ENCODE assay signal across 16 cellular contexts in the genomic region with DNA sequence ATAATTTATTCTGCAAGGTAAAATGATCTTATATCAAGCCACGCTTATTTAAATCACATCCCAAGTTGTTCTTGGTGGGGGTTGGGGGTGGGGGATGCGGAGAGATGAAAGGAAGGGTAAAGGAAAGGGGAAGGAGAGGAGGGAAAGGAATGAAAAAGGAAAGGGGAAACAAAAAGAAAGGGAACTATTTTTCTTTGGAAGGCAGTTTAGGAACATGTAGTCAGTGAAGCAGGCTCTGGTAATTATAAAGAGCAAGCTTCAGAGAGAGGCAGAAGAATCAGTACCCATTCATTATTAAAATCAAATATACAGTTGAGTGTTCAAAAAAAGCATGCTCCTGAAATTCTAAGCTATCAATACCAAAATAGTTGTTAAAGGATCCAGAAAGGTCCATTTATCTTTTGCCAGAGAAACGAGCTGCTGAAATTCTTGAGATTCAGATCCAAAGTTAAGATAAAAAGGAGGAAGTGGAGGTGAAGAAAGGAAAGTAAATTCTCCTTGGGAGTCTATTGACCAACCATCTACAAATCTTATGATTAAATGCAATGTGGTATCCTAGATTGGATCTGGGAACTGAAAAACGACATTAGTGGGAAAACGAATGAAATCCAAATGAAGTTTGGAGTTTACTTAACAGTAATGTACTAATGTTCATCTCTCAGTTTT.
A peak's percentile ranks its signal among the peaks of the same experiment; 100 is the strongest.
DNase-seq lines count a peak whose midpoint lies in the region; ATAC-seq and TF ChIP-seq lines count a peak whose summit lies in the region.
"Had no signal": no experiment of that assay in that cellular context is flagged by ENCODE, and none has a peak within 500 bp of the region (broad histone marks: within the 10 kb centered on the region; RNA-seq: fewer than 3 reads in every experiment).

No MANE protein-coding gene starts in this region.

- peak overlapping the region in 1 of 2 donors; percentile 14 for H3K27ac ChIP-seq in breast epithelium
- peak overlapping the region; percentile 68 for H3K27ac ChIP-seq in Panc1 (ENCODE audit: low read length)
- H3K27ac ChIP-seq: vagina, VCaP had no signal

- H3K4me3 ChIP-seq in breast epithelium: no peak overlapping the region
- H3K4me3 ChIP-seq in Panc1 (ENCODE audit: low read depth in 2 of 2, low read length in 2 of 2): no peak overlapping the region
- H3K4me3 ChIP-seq: Peyer's patch, vagina had no signal

- POLR2A ChIA-PET in MCF 10A (lab: Yijun Ruan, JAX) (interaction anchor here (0.6 to 1.3 kb wide), 4 partner anchors 10 to 41 kb away, joined by 3 to 4 read pairs (median 4); no protein-coding TSS in a partner anchor), Panc1 (lab: Charles Lee) (interaction anchor here (0.6 to 0.7 kb wide), 2 partner anchors 81 to 140 kb away, joined by 3 to 5 read pairs; no protein-coding TSS in a partner anchor)

- H3K27ac Mint-ChIP-seq in MCF 10A (ENCODE audit: low read depth, unreplicated experiment): peak overlapping the region; percentile 37
- H3K27ac Mint-ChIP-seq in endothelial cell (ENCODE audit: unreplicated experiment): peak overlapping the region; percentile 92
- H3K27ac Mint-ChIP-seq in type B pancreatic cell: peak overlapping the region; percentile 79
- no peak overlapping the region for H3K27ac Mint-ChIP-seq in stimulated activated naive CD8-positive, alpha-beta T cell treated with anti-CD3 and anti-CD28 coated beads, Interleukin-15, amount 100 ng/mL, for 72 hours

- H3K4me3 Mint-ChIP-seq in MCF 10A (ENCODE audit: unreplicated experiment) (no peak overlapping the region), endothelial cell (ENCODE audit: unreplicated experiment) (peak overlapping the region; percentile 28), type B pancreatic cell (peak overlapping the region; percentile 20)
- no peak overlapping the region for H3K4me3 Mint-ChIP-seq in stimulated activated naive CD8-positive, alpha-beta T cell treated with anti-CD3 and anti-CD28 coated beads, Interleukin-15, amount 100 ng/mL, for 72 hours

- H3K36me3 Mint-ChIP-seq in MCF 10A (ENCODE audit: insufficient read depth, unreplicated experiment): peaks cover 19% of the 10 kb centered on the region
- H3K36me3 Mint-ChIP-seq in endothelial cell (ENCODE audit: low read depth, unreplicated experiment): peaks cover 12% of the 10 kb centered on the region
- peaks cover 12% of the 10 kb centered on the region for H3K36me3 Mint-ChIP-seq in type B pancreatic cell

- H3K27me3 Mint-ChIP-seq in MCF 10A (ENCODE audit: insufficient read depth, unreplicated experiment) (no peaks in the 10 kb centered on the region), endothelial cell (ENCODE audit: unreplicated experiment) (peaks cover 14% of the 10 kb centered on the region), type B pancreatic cell (no peaks in the 10 kb centered on the region)
- H3K27me3 Mint-ChIP-seq in stimulated activated naive CD8-positive, alpha-beta T cell treated with anti-CD3 and anti-CD28 coated beads, Interleukin-15, amount 100 ng/mL, for 72 hours: no peaks in the 10 kb centered on the region

- H3K36me3 ChIP-seq in breast epithelium: no peaks in the 10 kb centered on the region
- no peaks in the 10 kb centered on the region for H3K36me3 ChIP-seq in Panc1 (ENCODE audit: control insufficient read depth, insufficient read depth, low read length)
- H3K36me3 ChIP-seq: Peyer's patch, vagina had no signal

- H3K4me1 Mint-ChIP-seq in MCF 10A (ENCODE audit: insufficient read depth, unreplicated experiment) (peaks cover 32% of the 10 kb centered on the region), endothelial cell (ENCODE audit: unreplicated experiment) (peaks cover 44% of the 10 kb centered on the region), type B pancreatic cell (ENCODE audit: unreplicated experiment) (peaks cover 22% of the 10 kb centered on the region)
- peaks cover 64% of the 10 kb centered on the region for H3K4me1 Mint-ChIP-seq in stimulated activated naive CD8-positive, alpha-beta T cell treated with anti-CD3 and anti-CD28 coated beads, Interleukin-15, amount 100 ng/mL, for 72 hours

- CTCF ChIA-PET in MCF 10A (lab: Yijun Ruan, JAX) (interaction anchor here (1.0 to 1.4 kb wide), 2 partner anchors 9 to 24 kb away, joined by 3 read pairs; no protein-coding TSS in a partner anchor), Panc1 (lab: Charles Lee) (interaction anchor here (1.7 kb wide), 1 partner anchor 41 kb away, joined by 4 read pairs; no protein-coding TSS in a partner anchor)

- no peak for TF ChIP-seq CTCF in MCF 10A (IDR thresholded peaks at IDR 0.05; ENCODE audit: unreplicated experiment)
- no peak for TF ChIP-seq CTCF in breast epithelium (IDR thresholded peaks at IDR 0.05)
- no peak for TF ChIP-seq CTCF in Panc1 (IDR thresholded peaks at IDR 0.05)
- TF ChIP-seq CTCF in endothelial cell (IDR thresholded peaks at IDR 0.05; ENCODE audit: unreplicated experiment): no peak
- TF ChIP-seq CTCF in type B pancreatic cell (conservative IDR thresholded peaks at IDR 0.05): no peak

- no peak for TF ChIP-seq POLR2A in breast epithelium (IDR thresholded peaks at IDR 0.05)

- DNase-seq in MCF 10A (ENCODE audit: unreplicated experiment): no peak
- DNase-seq in breast epithelium (ENCODE audit: low spot score in 2 of 2): no peak
- no peak for DNase-seq in Panc1 (ENCODE audit: low read depth, low spot score)
- no peak for DNase-seq in endothelial cell (ENCODE audit: low spot score)
- no peak for DNase-seq in type B pancreatic cell (ENCODE audit: extremely low spot score, unreplicated experiment)
- no peak for DNase-seq in SIG-M5 treated with dmso at 0.1 percent for 504 hours (lab: John Stamatoyannopoulos, UW; ENCODE audit: unreplicated experiment)
- no peak for DNase-seq in stimulated activated naive CD8-positive, alpha-beta T cell treated with anti-CD3 and anti-CD28 coated beads, Interleukin-15, amount 100 ng/mL, for 72 hours
- DNase-seq: activated CD8-positive, alpha-beta memory T cell treated with anti-CD3 and anti-CD28 coated beads for 24 hours; activated effector memory CD4-positive, alpha-beta T cell treated with Interleukin-2 at 50 U/mL for 16 hours; foreskin fibroblast; nucleus accumbens; Peyer's patch; stimulated activated CD4-positive, alpha-beta T cell treated with anti-CD3 and anti-CD28 coated beads, Interleukin-2, amount 100 ng/mL, for 24 hours had no signal

- intact Hi-C loops in MCF 10A (cut with micrococcal nuclease): no loop called here
- intact Hi-C loops in breast epithelium (cut with DNase I; ENCODE audit: low total_unique reads): no loop called here
- intact Hi-C loops in Panc1 (cut with micrococcal nuclease; ENCODE audit: unreplicated experiment): no loop called here

- BruUV-seq in MCF 10A (replicated peaks; lab: Mats Ljungman, UMichigan) (no TSS peak), Panc1 (replicated peaks; lab: Mats Ljungman, UMichigan) (no TSS peak)

- H3K9me3 ChIP-seq in breast epithelium (no peaks in the 10 kb centered on the region), Panc1 (ENCODE audit: control insufficient read depth, insufficient read depth, low read depth, low read length) (no peaks in the 10 kb centered on the region)
- H3K9me3 ChIP-seq: Peyer's patch, vagina had no signal

- no peaks in the 10 kb centered on the region for H3K27me3 ChIP-seq in breast epithelium
- no peaks in the 10 kb centered on the region for H3K27me3 ChIP-seq in Panc1 (ENCODE audit: control insufficient read depth, insufficient read depth, low read length)
- H3K27me3 ChIP-seq: Peyer's patch, vagina had no signal

- H3K4me1 ChIP-seq in breast epithelium (no peaks in the 10 kb centered on the region), Panc1 (ENCODE audit: control insufficient read depth, insufficient read depth, low read length) (peaks cover 20% of the 10 kb centered on the region)
- H3K4me1 ChIP-seq: Peyer's patch had no signal

- in situ Hi-C loops in Panc1 (cut with HindIII; ENCODE audit: low pct_unique_long_range_greater_than_20kb, low sequenced_read_pairs): no loop called here

- ATAC-seq in Panc1 (no peak), GM19467 (IDR thresholded peaks at IDR 0.05; ENCODE audit: unreplicated experiment) (no peak)
- no peak for ATAC-seq in stimulated activated naive CD8-positive, alpha-beta T cell treated with anti-CD3 and anti-CD28 coated beads, Interleukin-15, amount 100 ng/mL, for 72 hours

- H3K9me3 Mint-ChIP-seq in MCF 10A (ENCODE audit: unreplicated experiment) (no peaks in the 10 kb centered on the region), endothelial cell (ENCODE audit: unreplicated experiment) (no peaks in the 10 kb centered on the region), type B pancreatic cell (peaks cover 9% of the 10 kb centered on the region)
- H3K9me3 Mint-ChIP-seq in stimulated activated naive CD8-positive, alpha-beta T cell treated with anti-CD3 and anti-CD28 coated beads, Interleukin-15, amount 100 ng/mL, for 72 hours: no peaks in the 10 kb centered on the region

Comparison
In these comparisons a context has a peak if more than half of its experiments do, and no peak if none do; other contexts are left out.
1. H3K27ac Mint-ChIP-seq: peak in MCF 10A (single experiment), endothelial cell (single experiment) and type B pancreatic cell (single experiment); none in stimulated activated naive CD8-positive, alpha-beta T cell treated with anti-CD3 and anti-CD28 coated beads, Interleukin-15, amount 100 ng/mL, for 72 hours (0 of 2).
2. H3K4me3 Mint-ChIP-seq: peak in endothelial cell (single experiment) and type B pancreatic cell (single experiment); none in MCF 10A (single experiment) and stimulated activated naive CD8-positive, alpha-beta T cell treated with anti-CD3 and anti-CD28 coated beads, Interleukin-15, amount 100 ng/mL, for 72 hours (0 of 2).